In the genomic region with DNA sequence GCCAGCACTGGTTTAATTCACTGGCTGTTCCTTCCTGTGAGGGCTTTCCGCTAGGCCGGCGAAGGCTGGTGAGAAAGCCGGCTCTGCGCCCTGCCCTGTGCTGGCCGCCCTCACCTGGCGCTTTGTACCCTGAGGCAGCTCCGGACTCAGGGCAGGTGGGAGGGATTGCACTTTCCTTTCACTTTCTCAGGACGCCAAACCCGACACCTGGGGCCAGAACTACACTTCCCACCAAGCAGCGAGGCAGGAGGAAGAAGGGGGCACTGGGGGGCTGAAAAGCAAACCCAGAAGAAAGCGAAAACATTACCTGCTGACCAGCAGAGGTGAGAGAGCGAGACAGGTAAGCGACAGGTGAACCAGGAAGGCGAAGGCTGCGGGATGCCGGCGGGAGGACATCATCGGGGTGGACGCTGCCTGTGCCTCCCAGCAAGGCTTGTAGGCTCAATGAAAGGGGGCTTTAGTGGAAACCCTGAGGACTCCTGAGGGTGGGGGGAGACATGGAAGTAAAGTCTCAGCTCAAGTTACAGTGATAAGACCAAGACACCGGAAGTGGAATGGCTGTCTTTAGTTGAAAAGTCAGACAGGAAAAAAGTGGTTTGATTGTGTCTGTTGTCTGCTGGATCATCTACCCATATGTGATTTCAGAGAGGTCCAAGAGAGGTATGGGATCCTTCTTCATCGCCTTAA, we compare ENCODE assay signal across 9 cellular contexts. TPM values are rescaled to one million over a fixed set of nuclear protein-coding genes. Genes with fewer than 3 reads are reported as not detected.
DNase-seq lines count a peak whose midpoint lies in the region; ATAC-seq and TF ChIP-seq lines count a peak whose summit lies in the region.
"Had no signal": no experiment of that assay in that cellular context is flagged by ENCODE, and none has a peak within 500 bp of the region (broad histone marks: within the 10 kb centered on the region; RNA-seq: fewer than 3 reads in every experiment).

A gene with protein sequence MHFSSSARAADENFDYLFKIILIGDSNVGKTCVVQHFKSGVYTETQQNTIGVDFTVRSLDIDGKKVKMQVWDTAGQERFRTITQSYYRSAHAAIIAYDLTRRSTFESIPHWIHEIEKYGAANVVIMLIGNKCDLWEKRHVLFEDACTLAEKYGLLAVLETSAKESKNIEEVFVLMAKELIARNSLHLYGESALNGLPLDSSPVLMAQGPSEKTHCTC (plus strand): TSS at position 181 of the 687 bp plus-strand sequence. CDS start 3,589 bp downstream, outside the sequence.

- no peaks in the 10 kb centered on the region for H3K79me2 ChIP-seq in OCI-LY3 (ENCODE audit: low read length)

- H3K4me3 ChIP-seq in OCI-LY3 (ENCODE audit: low read length), result peak within 1 kb of the TSS; percentile 76

- H3K36me3 ChIP-seq in OCI-LY3 (replicated peaks; ENCODE audit: low read depth, low read length), result no peaks in the 10 kb centered on the region

- no peak within 1 kb of the TSS for H3K27ac ChIP-seq in OCI-LY3 (ENCODE audit: low read length)
- H3K27ac ChIP-seq: KMS-11 had no signal

- DNase-seq in activated naive CD4-positive, alpha-beta T cell treated with anti-CD3 and anti-CD28 coated beads, Interleukin-2, amount 50 U/mL, for 72 hours (ENCODE audit: low spot score in 2 of 2), result peak in 1 of 2 donors; percentile 40
- DNase-seq in iPS-NIHi7 (ENCODE audit: extremely low spot score) (peak; percentile 79), NCI-H2171 treated with DMSO at 0.1 percent for 48 hours (lab: John Stamatoyannopoulos, UW) (no peak), NCI-H1092 treated with DMSO at 0.1 percent for 48 hours (lab: John Stamatoyannopoulos, UW) (no peak)
- DNase-seq in stimulated activated CD4-positive, alpha-beta T cell treated with anti-CD3 and anti-CD28 coated beads, Interleukin-1b, Interleukin-23, amount 100 ng/mL, for 48 hours, result peak; percentile 40

- peaks cover 10% of the 10 kb centered on the region for H3K4me1 ChIP-seq in OCI-LY3 (ENCODE audit: low read length)

- peaks cover 40% of the 10 kb centered on the region for H3K27me3 ChIP-seq in OCI-LY3 (ENCODE audit: low read depth, low read length)

- H3K36me3 Mint-ChIP-seq in activated naive CD4-positive, alpha-beta T cell treated with anti-CD3 and anti-CD28 coated beads, Interleukin-2, amount 50 U/mL, for 72 hours, result peaks cover 15 to 20% of the 10 kb centered on the region in 2 donors

- no peaks in the 10 kb centered on the region for H3K9me3 Mint-ChIP-seq in activated naive CD4-positive, alpha-beta T cell treated with anti-CD3 and anti-CD28 coated beads, Interleukin-2, amount 50 U/mL, for 72 hours

- H3K27ac Mint-ChIP-seq in activated naive CD4-positive, alpha-beta T cell treated with anti-CD3 and anti-CD28 coated beads, Interleukin-2, amount 50 U/mL, for 72 hours, result peak within 1 kb of the TSS; percentile 98

- H3K9me3 ChIP-seq in OCI-LY3 (ENCODE audit: insufficient read depth, low read length), result no peaks in the 10 kb centered on the region

- H4K20me1 ChIP-seq in OCI-LY3 (ENCODE audit: insufficient read depth, low read length), result no peaks in the 10 kb centered on the region

- peak within 1 kb of the TSS; percentile 9; the same call in 1 of the 2 replicates for H3K9ac ChIP-seq in OCI-LY3 (ENCODE audit: low read length)
- H3K9ac ChIP-seq: KMS-11 had no signal

- peak; percentile 49 for ATAC-seq in GM21390 (IDR thresholded peaks at IDR 0.05; ENCODE audit: unreplicated experiment)
- ATAC-seq in activated naive CD4-positive, alpha-beta T cell treated with anti-CD3 and anti-CD28 coated beads, Interleukin-2, amount 50 U/mL, for 72 hours, result peak; percentile 60 to 77
- ATAC-seq in HG03280 (IDR thresholded peaks at IDR 0.05; ENCODE audit: unreplicated experiment), result no peak

- H3K4me2 ChIP-seq in OCI-LY3 (ENCODE audit: low read length), result peak within 1 kb of the TSS; percentile 84
- H3K4me2 ChIP-seq: KMS-11 had no signal

- peak within 1 kb of the TSS; percentile 79 for H2AFZ ChIP-seq in OCI-LY3 (ENCODE audit: low read depth, low read length)

- TF ChIP-seq CTCF in OCI-LY3 (IDR thresholded peaks at IDR 0.05; ENCODE audit: low read depth, low read length), result no peak

RNA-seq across cellular contexts. Expression of the gene that starts here (rescaled TPM):
- 1 to 10 TPM; 5.0 to 9.1 TPM for total RNA-seq in activated naive CD4-positive, alpha-beta T cell treated with anti-CD3 and anti-CD28 coated beads, Interleukin-2, amount 50 U/mL, for 72 hours

Comparison
In these comparisons a context has a peak if more than half of its experiments do, and no peak if none do; other contexts are left out.
1. DNase-seq: peak in iPS-NIHi7 (single experiment) and stimulated activated CD4-positive, alpha-beta T cell treated with anti-CD3 and anti-CD28 coated beads, Interleukin-1b, Interleukin-23, amount 100 ng/mL, for 48 hours (single experiment); none in NCI-H2171 treated with DMSO at 0.1 percent for 48 hours (single experiment) and NCI-H1092 treated with DMSO at 0.1 percent for 48 hours (single experiment).